1 cellular context compared by ENCODE assay signal in the genomic region with DNA sequence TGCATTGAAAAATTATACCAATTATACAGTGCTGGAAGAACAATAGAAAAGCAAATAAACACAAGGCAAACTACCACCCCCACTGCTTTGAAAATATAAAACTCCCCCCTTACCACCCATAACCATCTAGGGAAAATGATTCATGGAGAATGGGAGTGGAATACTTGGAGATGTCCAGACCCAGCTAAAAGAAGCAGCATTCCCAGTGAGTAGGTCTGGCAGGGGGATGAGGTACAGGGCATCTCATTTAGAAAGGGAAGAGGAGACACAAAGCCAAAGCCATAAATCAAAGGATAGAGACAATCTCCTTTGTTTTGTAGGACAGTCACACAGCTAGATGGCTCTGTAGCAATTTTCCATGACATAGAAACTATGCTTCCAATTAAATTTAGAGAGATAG.
TF ChIP-seq lines count a peak whose summit lies in the region.

No MANE protein-coding gene starts in this region.

TF ChIP-seq in SK-N-SH, 30 proteins besides CTCF, POLR2A, EP300 and RAD21 (continued from another document):
- TF ChIP-seq, protein P1, sequence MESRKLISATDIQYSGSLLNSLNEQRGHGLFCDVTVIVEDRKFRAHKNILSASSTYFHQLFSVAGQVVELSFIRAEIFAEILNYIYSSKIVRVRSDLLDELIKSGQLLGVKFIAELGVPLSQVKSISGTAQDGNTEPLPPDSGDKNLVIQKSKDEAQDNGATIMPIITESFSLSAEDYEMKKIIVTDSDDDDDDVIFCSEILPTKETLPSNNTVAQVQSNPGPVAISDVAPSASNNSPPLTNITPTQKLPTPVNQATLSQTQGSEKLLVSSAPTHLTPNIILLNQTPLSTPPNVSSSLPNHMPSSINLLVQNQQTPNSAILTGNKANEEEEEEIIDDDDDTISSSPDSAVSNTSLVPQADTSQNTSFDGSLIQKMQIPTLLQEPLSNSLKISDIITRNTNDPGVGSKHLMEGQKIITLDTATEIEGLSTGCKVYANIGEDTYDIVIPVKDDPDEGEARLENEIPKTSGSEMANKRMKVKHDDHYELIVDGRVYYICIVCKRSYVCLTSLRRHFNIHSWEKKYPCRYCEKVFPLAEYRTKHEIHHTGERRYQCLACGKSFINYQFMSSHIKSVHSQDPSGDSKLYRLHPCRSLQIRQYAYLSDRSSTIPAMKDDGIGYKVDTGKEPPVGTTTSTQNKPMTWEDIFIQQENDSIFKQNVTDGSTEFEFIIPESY (IDR thresholded peaks at IDR 0.05; ENCODE audit: borderline replicate concordance, low read depth) = no peak
